ENCODE assay signal across 8 cellular contexts in genomic region chr6:166955121-166955864, GRCh38. TPM values are rescaled to one million over a fixed set of nuclear protein-coding genes. Genes with fewer than 3 reads are reported as not detected.
DNase-seq lines count a peak whose midpoint lies in the region; ATAC-seq and TF ChIP-seq lines count a peak whose summit lies in the region.

No MANE protein-coding gene starts in this region.

- no peaks in the 10 kb centered on the region for H3K27me3 Mint-ChIP-seq in activated B cell treated with CpG ODN at 0.5 μM for 24 hours
- no peaks in the 10 kb centered on the region for H3K27me3 Mint-ChIP-seq in naive thymus-derived CD8-positive, alpha-beta T cell

- CTCF ChIA-PET in activated B cell treated with CpG ODN at 0.5 μM for 24 hours (lab: Charles Lee), result interaction anchor here (0.6 to 3.1 kb wide), 3 partner anchors 33 to 186 kb away, joined by 3 to 10 read pairs (median 3); no protein-coding TSS in a partner anchor

- POLR2A ChIA-PET in activated B cell treated with CpG ODN at 0.5 μM for 24 hours (lab: Charles Lee), result interaction anchor here (0.7 to 8.3 kb wide), 18 partner anchors 14 to 328 kb away, joined by 3 to 113 read pairs (median 8); partner anchors contain the start of genes CCR6, CEP43 and RPS6KA2
- POLR2A ChIA-PET in naive thymus-derived CD8-positive, alpha-beta T cell (lab: Charles Lee), result interaction anchor here (1.4 to 5.5 kb wide), 4 partner anchors 14 to 48 kb away, joined by 4 to 66 read pairs (median 24); partner anchors contain the start of gene CEP43

- peak overlapping the region; percentile 88 for H3K4me3 ChIP-seq in HUES64 (ENCODE audit: low read length)
- H3K4me3 ChIP-seq in esophagus (ENCODE audit: low read depth in 1 of 2, low read length in 2 of 2), result peak overlapping the region; percentile 70 to 86

- peaks cover 5% of the 10 kb centered on the region for H3K9me3 ChIP-seq in HUES64 (ENCODE audit: insufficient read depth, low read depth, low read length)
- no peaks in the 10 kb centered on the region for H3K9me3 ChIP-seq in esophagus (ENCODE audit: control insufficient read depth in 2 of 2, insufficient read depth in 1 of 2, low read depth in 1 of 2, low read length in 1 of 2)

- ATAC-seq in activated B cell treated with CpG ODN at 0.5 μM for 24 hours (ENCODE audit: low read depth) (peak; percentile 4), GM21576 (IDR thresholded peaks at IDR 0.05; ENCODE audit: unreplicated experiment) (no peak), HG03442 (IDR thresholded peaks at IDR 0.05; ENCODE audit: unreplicated experiment) (no peak)
- ATAC-seq in naive thymus-derived CD8-positive, alpha-beta T cell, result no peak

- WGBS in HUES64, result 57% methylated on average over 26 of the region's 52 CpGs
- 35 to 49% methylated on average over 35 to 52 of the region's 52 CpGs for WGBS in esophagus, 2 donors

- intact Hi-C loops in activated B cell treated with CpG ODN at 0.5 μM for 24 hours (cut with micrococcal nuclease), result no loop called here

- H3K4me1 ChIP-seq in HUES64 (ENCODE audit: insufficient read depth, low read length) (peaks cover 6% of the 10 kb centered on the region; the same call in 1 of the 2 replicates), esophagus (ENCODE audit: control insufficient read depth in 2 of 2, insufficient read depth in 2 of 2, low read length in 1 of 2) (peaks cover 0 to 9% of the 10 kb centered on the region in 2 donors)

- no peaks in the 10 kb centered on the region for H3K9me3 Mint-ChIP-seq in activated B cell treated with CpG ODN at 0.5 μM for 24 hours
- no peaks in the 10 kb centered on the region for H3K9me3 Mint-ChIP-seq in naive thymus-derived CD8-positive, alpha-beta T cell

- peaks cover 15% of the 10 kb centered on the region for H3K27me3 ChIP-seq in HUES64 (ENCODE audit: insufficient read depth, low read length)
- no peaks in the 10 kb centered on the region for H3K27me3 ChIP-seq in esophagus (ENCODE audit: control insufficient read depth in 1 of 2, insufficient read depth in 2 of 2, low read length in 2 of 2)

- H3K36me3 Mint-ChIP-seq in activated B cell treated with CpG ODN at 0.5 μM for 24 hours (ENCODE audit: low read depth), result peaks cover 42% of the 10 kb centered on the region
- peaks cover 2 to 25% (median 5%) of the 10 kb centered on the region in 3 donors for H3K36me3 Mint-ChIP-seq in naive thymus-derived CD8-positive, alpha-beta T cell

- peak overlapping the region; percentile 95 for H3K27ac Mint-ChIP-seq in activated B cell treated with CpG ODN at 0.5 μM for 24 hours
- peak overlapping the region; percentile 82 to 98 (median 94) for H3K27ac Mint-ChIP-seq in naive thymus-derived CD8-positive, alpha-beta T cell

- no peak overlapping the region for H3K27ac ChIP-seq in HUES64 (ENCODE audit: low read depth, low read length)
- peak overlapping the region in 1 of 2 donors; percentile 53 for H3K27ac ChIP-seq in esophagus (ENCODE audit: low read depth in 2 of 2, low read length in 1 of 2)

- peak overlapping the region; percentile 91 for H3K4me3 Mint-ChIP-seq in activated B cell treated with CpG ODN at 0.5 μM for 24 hours
- H3K4me3 Mint-ChIP-seq in naive thymus-derived CD8-positive, alpha-beta T cell, result peak overlapping the region; percentile 84 to 98 (median 95)

- TF ChIP-seq CTCF in activated B cell treated with CpG ODN at 0.5 μM for 24 hours (IDR thresholded peaks at IDR 0.05), result no peak

- peak; percentile 86 to 87 for DNase-seq in AML-193 (lab: John Stamatoyannopoulos, UW)
- peak; percentile 41 for DNase-seq in activated B cell treated with CpG ODN at 0.5 μM for 24 hours
- DNase-seq in naive thymus-derived CD8-positive, alpha-beta T cell, result peak in 8 of 10 donors; percentile 20 to 65 (median 33)
- no peak for DNase-seq in NCI-H146 (lab: John Stamatoyannopoulos, UW)

- H3K36me3 ChIP-seq in HUES64 (ENCODE audit: insufficient read depth, low read length) (peaks cover 3% of the 10 kb centered on the region), esophagus (ENCODE audit: control insufficient read depth in 2 of 2, insufficient read depth in 2 of 2, low read length in 1 of 2) (no peaks in the 10 kb centered on the region)

- peaks cover 83% of the 10 kb centered on the region for H3K4me1 Mint-ChIP-seq in activated B cell treated with CpG ODN at 0.5 μM for 24 hours
- peaks cover 52 to 84% (median 80%) of the 10 kb centered on the region in 4 donors for H3K4me1 Mint-ChIP-seq in naive thymus-derived CD8-positive, alpha-beta T cell

- H3K9ac ChIP-seq in HUES64 (ENCODE audit: low read depth, low read length), result peak overlapping the region; percentile 65; the same call in 1 of the 2 replicates

RNA-seq across cellular contexts. Expression of gene RNASET2, which starts 1.1 kb away (rescaled TPM):
- 12.4 TPM for polyA plus RNA-seq in HUES64 (2013, experiment 1 of 2)
- polyA plus RNA-seq in HUES64 (2013, experiment 2 of 2), result 17.2 TPM
- total RNA-seq in activated B cell treated with CpG ODN at 0.5 μM for 24 hours, result 118 and 135 TPM in 2 replicates
- 10 to 100 TPM; 19.7 to 26.8 TPM for polyA plus RNA-seq in esophagus
- total RNA-seq in naive thymus-derived CD8-positive, alpha-beta T cell, result 10 to 100 TPM; 72.7 to 75.2 TPM
- polyA plus RNA-seq in naive thymus-derived CD8-positive, alpha-beta T cell, result 100 to 1,000 TPM; 141 to 283 (median 248) TPM

RNA-seq across cellular contexts. Expression of gene CEP43, which starts 43.9 kb away (rescaled TPM):
- 27.3 TPM for polyA plus RNA-seq in HUES64 (2013, experiment 1 of 2)
- polyA plus RNA-seq in HUES64 (2013, experiment 2 of 2), result 25.0 TPM
- total RNA-seq in activated B cell treated with CpG ODN at 0.5 μM for 24 hours, result 26.8 and 31.0 TPM in 2 replicates
- polyA plus RNA-seq in esophagus, result 1 to 10 TPM; 6.1 to 6.9 TPM
- 10 to 100 TPM; 14.9 to 15.3 TPM for total RNA-seq in naive thymus-derived CD8-positive, alpha-beta T cell
- 1 to 10 TPM; 2.5 to 4.5 (median 4.3) TPM for polyA plus RNA-seq in naive thymus-derived CD8-positive, alpha-beta T cell
